Comparison of ENCODE assay signal across 8 cellular contexts in the genomic region with DNA sequence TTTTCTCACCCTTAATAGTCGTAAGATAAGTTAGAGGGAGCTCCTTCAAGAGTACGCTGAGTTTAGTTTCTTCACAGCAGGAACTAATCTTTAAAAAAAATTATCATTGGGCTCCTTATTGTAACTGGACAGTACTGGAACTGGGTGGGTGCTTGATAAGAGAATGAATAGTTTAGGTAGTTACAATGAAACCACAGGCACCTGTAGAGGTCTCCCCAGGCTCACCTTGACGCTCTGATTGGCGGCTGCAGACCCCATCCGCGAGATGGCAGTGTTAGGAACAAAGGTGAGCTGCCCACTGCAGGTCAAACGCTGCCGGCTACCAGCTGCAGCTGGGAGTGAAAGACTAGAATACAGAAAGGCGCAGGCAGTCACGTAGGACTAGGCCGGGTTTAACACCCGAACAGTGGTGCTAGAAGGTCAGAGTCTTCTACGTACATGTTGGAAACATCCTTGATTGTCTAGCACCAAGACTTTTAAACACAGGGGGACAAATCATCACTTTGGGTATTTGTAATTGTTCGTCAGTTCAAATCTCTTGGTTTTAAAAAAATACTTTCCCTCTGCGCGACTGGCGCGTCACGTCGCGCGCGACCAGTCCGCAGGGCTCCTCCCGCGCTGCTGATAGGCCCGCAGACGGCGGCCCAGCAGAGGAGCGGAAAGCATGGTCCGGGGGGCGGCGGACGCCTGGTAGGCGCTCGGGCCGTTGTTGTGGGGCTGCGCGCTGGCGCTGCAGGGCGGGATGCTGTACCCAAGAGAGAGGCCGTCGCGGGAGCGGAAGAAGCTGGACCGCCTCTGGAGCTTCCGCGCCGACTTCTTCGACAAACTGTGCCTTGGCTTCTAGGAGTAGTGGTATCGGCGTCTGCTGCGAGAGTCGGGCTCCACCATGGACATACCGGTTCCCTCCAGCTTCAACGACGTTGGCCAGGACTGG. TPM values are rescaled to one million over a fixed set of nuclear protein-coding genes. Genes with fewer than 3 reads are reported as not detected.
A peak's percentile ranks its signal among the peaks of the same experiment; 100 is the strongest.
DNase-seq lines count a peak whose midpoint lies in the region; ATAC-seq and TF ChIP-seq lines count a peak whose summit lies in the region.

No MANE protein-coding gene starts in this region.

- H3K27ac Mint-ChIP-seq in immature natural killer cell = peak overlapping the region; percentile 88 to 98 (median 94)

- H3K4me1 ChIP-seq in HCT116 (ENCODE audit: control insufficient read depth in 1 of 2, insufficient read depth in 2 of 2, low read length in 2 of 2) (no peaks in the 10 kb centered on the region), mammary epithelial cell (ENCODE audit: insufficient read depth, low read length) (peaks cover 8% of the 10 kb centered on the region)

- in situ Hi-C loops in mammary epithelial cell (cut with MboI; ENCODE audit: low sequenced_read_pairs in 2 of 2) = no loop called here

- POLR2A ChIA-PET in HCT116 (lab: Charles Lee) = no interaction called here

- H3K9ac ChIP-seq in HCT116 (ENCODE audit: low read length) (no peak overlapping the region), mammary epithelial cell (ENCODE audit: insufficient read depth, low read length) (no peak overlapping the region)

- no peak for TF ChIP-seq POLR2A in HCT116 (IDR thresholded peaks at IDR 0.05; ENCODE audit: borderline replicate concordance, extremely low read depth, insufficient read depth, insufficient read length)

- peak; percentile 76 for ATAC-seq in HCT116

- H3K79me2 ChIP-seq in HCT116 (ENCODE audit: insufficient read depth, low read length) = no peaks in the 10 kb centered on the region
- H3K79me2 ChIP-seq in mammary epithelial cell (ENCODE audit: insufficient read depth, low read length) = no peaks in the 10 kb centered on the region

- CTCF ChIA-PET in HCT116 (lab: Charles Lee) = no interaction called here
- CTCF ChIA-PET in mammary epithelial cell (lab: Charles Lee; ENCODE audit: low non-redundant PET) = interaction anchor here (0.6 kb wide), 1 partner anchor 222 kb away, joined by 3 read pairs; a partner anchor contains a TSS

- H3K9me3 Mint-ChIP-seq in immature natural killer cell = no peaks in the 10 kb centered on the region

- H2AFZ ChIP-seq in HCT116 (ENCODE audit: low read depth, low read length, poor library complexity, severe bottlenecking) (no peak overlapping the region), mammary epithelial cell (ENCODE audit: low read depth, low read length) (peak overlapping the region; percentile 95)

- H3K27me3 ChIP-seq in HCT116 (ENCODE audit: insufficient read depth, low read length) (no peaks in the 10 kb centered on the region), mammary epithelial cell (ENCODE audit: insufficient read depth, low read length) (no peaks in the 10 kb centered on the region)

- H3K36me3 ChIP-seq in HCT116 (ENCODE audit: control insufficient read depth in 1 of 2, insufficient read depth in 2 of 2, low read length in 2 of 2) = peaks cover 0 to 3% of the 10 kb centered on the region in 2 experiments; a peak in 1 of 4 replicates
- H3K36me3 ChIP-seq in mammary epithelial cell (ENCODE audit: insufficient read depth, low read length) = peaks cover 3% of the 10 kb centered on the region

- H3K4me1 Mint-ChIP-seq in immature natural killer cell = peaks cover 18 to 26% of the 10 kb centered on the region in 2 donors

- dilution Hi-C loops in mammary epithelial cell (cut with HindIII; ENCODE audit: low sequenced_read_pairs) = no loop called here

- peaks cover 2 to 9% (median 8%) of the 10 kb centered on the region in 3 donors for H3K27me3 Mint-ChIP-seq in immature natural killer cell (ENCODE audit: low read depth in 3 of 3)

- H3K27ac ChIP-seq in HCT116 (ENCODE audit: low read depth, low read length) = no peak overlapping the region
- peak overlapping the region; percentile 75 for H3K27ac ChIP-seq in VCaP
- H3K27ac ChIP-seq in mammary epithelial cell (ENCODE audit: insufficient read depth, low read depth, low read length) = no peak overlapping the region

- TF ChIP-seq RAD21 in HCT116 (IDR thresholded peaks at IDR 0.05; ENCODE audit: low read depth) = peak; percentile 50

- no peaks in the 10 kb centered on the region for H4K20me1 ChIP-seq in HCT116 (ENCODE audit: insufficient read depth)
- no peaks in the 10 kb centered on the region for H4K20me1 ChIP-seq in mammary epithelial cell (ENCODE audit: insufficient read depth, low read length)

- TF ChIP-seq CTCF in HCT116 (IDR thresholded peaks at IDR 0.05 in 2 of 3, conservative IDR thresholded peaks at IDR 0.05 in 1 of 3; ENCODE audit: borderline replicate concordance in 1 of 3, insufficient read depth in 1 of 3, low read depth in 2 of 3, low read length in 2 of 3) (peak; percentile 20 to 73 (median 35); a peak in 5 of 6 replicates), VCaP (conservative IDR thresholded peaks at IDR 0.05) (peak; percentile 93), mammary epithelial cell (conservative IDR thresholded peaks at IDR 0.05 in 1 of 2, IDR thresholded peaks at IDR 0.05 in 1 of 2; ENCODE audit: extremely low read depth in 1 of 2, insufficient read depth in 1 of 2, low read depth in 1 of 2, low read length in 2 of 2) (peak; percentile 43 to 71)

- no peak overlapping the region for H3K4me2 ChIP-seq in HCT116 (ENCODE audit: low read length)
- peak overlapping the region; percentile 88 for H3K4me2 ChIP-seq in mammary epithelial cell (ENCODE audit: insufficient read depth, low read depth, low read length)

- RAD21 ChIA-PET in HCT116 (lab: Charles Lee; ENCODE audit: low non-redundant PET in 1 of 2, low total read pairs in 2 of 2, uncharacterized antibody in 2 of 2, unreplicated experiment in 2 of 2) = no interaction called here

- H3K9me3 ChIP-seq in HCT116 (ENCODE audit: control insufficient read depth in 1 of 2, insufficient read depth in 1 of 2, low read depth in 1 of 2, low read length in 2 of 2) (no peaks in the 10 kb centered on the region), mammary epithelial cell (replicated peaks; ENCODE audit: insufficient read depth, low read length) (no peaks in the 10 kb centered on the region)

- no peaks in the 10 kb centered on the region for H3K9me2 ChIP-seq in HCT116 (ENCODE audit: insufficient read depth)

- H3K36me3 Mint-ChIP-seq in immature natural killer cell = peaks cover 0 to 4% (median 0%) of the 10 kb centered on the region in 3 donors

- 3% methylated on average over 41 of the region's 57 CpGs for WGBS in mammary epithelial cell (ENCODE audit: low coverage, missing lambda C conversion rate)

- intact Hi-C loops in HCT116 (cut with micrococcal nuclease) (no loop called here), mammary epithelial cell (cut with micrococcal nuclease) (loop anchor here (10.0 kb wide), 1 partner anchor 346 kb away; a partner anchor contains a TSS)

- peak overlapping the region; percentile 88 to 94 (median 91) for H3K4me3 Mint-ChIP-seq in immature natural killer cell

- H3K4me3 ChIP-seq in HCT116 (replicated peaks in 1 of 2; ENCODE audit: low read depth in 1 of 2, low read length in 2 of 2) (no peak overlapping the region), mammary epithelial cell (replicated peaks in 1 of 3; ENCODE audit: insufficient read depth in 1 of 3, low read depth in 2 of 3, low read length in 3 of 3) (peak overlapping the region; percentile 49 to 73 (median 52))

- no TSS peak for BruUV-seq in HCT116 (replicated peaks; lab: Mats Ljungman, UMichigan)
- no TSS peak for BruUV-seq in mammary epithelial cell (replicated peaks; lab: Mats Ljungman, UMichigan)

- peak; percentile 22 for DNase-seq in GM04504 (ENCODE audit: low read depth)
- no peak for DNase-seq in HCT116 (ENCODE audit: low read depth, low spot score)
- DNase-seq in NCI-H1105 treated with DMSO at 0.1 percent for 48 hours (lab: John Stamatoyannopoulos, UW) = peak; percentile 90
- DNase-seq in mammary epithelial cell = peak; percentile 73
- peak; percentile 72 to 79 (median 73) for DNase-seq in immature natural killer cell
- DNase-seq in smooth muscle cell of the brain vasculature (ENCODE audit: low read depth, low spot score) = peak; percentile 13
- no peak for DNase-seq in H4 (ENCODE audit: low spot score)

TF ChIP-seq in HCT116, 20 proteins besides CTCF, POLR2A, EP300 and RAD21 (continues in another document):
- TF ChIP-seq, protein P1, sequence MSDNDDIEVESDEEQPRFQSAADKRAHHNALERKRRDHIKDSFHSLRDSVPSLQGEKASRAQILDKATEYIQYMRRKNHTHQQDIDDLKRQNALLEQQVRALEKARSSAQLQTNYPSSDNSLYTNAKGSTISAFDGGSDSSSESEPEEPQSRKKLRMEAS (IDR thresholded peaks at IDR 0.05) = no peak
- no peak for TF ChIP-seq EZH2phosphoT487 (IDR thresholded peaks at IDR 0.05; ENCODE audit: borderline replicate concordance)
- TF ChIP-seq SRF (IDR thresholded peaks at IDR 0.05; ENCODE audit: low read depth) = no peak
- TF ChIP-seq, protein P2, sequence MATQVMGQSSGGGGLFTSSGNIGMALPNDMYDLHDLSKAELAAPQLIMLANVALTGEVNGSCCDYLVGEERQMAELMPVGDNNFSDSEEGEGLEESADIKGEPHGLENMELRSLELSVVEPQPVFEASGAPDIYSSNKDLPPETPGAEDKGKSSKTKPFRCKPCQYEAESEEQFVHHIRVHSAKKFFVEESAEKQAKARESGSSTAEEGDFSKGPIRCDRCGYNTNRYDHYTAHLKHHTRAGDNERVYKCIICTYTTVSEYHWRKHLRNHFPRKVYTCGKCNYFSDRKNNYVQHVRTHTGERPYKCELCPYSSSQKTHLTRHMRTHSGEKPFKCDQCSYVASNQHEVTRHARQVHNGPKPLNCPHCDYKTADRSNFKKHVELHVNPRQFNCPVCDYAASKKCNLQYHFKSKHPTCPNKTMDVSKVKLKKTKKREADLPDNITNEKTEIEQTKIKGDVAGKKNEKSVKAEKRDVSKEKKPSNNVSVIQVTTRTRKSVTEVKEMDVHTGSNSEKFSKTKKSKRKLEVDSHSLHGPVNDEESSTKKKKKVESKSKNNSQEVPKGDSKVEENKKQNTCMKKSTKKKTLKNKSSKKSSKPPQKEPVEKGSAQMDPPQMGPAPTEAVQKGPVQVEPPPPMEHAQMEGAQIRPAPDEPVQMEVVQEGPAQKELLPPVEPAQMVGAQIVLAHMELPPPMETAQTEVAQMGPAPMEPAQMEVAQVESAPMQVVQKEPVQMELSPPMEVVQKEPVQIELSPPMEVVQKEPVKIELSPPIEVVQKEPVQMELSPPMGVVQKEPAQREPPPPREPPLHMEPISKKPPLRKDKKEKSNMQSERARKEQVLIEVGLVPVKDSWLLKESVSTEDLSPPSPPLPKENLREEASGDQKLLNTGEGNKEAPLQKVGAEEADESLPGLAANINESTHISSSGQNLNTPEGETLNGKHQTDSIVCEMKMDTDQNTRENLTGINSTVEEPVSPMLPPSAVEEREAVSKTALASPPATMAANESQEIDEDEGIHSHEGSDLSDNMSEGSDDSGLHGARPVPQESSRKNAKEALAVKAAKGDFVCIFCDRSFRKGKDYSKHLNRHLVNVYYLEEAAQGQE (IDR thresholded peaks at IDR 0.05; ENCODE audit: low read depth) = no peak

RNA-seq across cellular contexts. Expression of a gene that starts 45.6 kb away (rescaled TPM):
- total RNA-seq in HCT116 (2021; ENCODE audit: unreplicated experiment) = 61.2 TPM
- polyA plus RNA-seq in HCT116 (2012) = 16.6 and 24.4 TPM in 2 replicates
- total RNA-seq in mammary epithelial cell = 10 to 100 TPM; 32.2 to 36.4 TPM
- 11.8 TPM for polyA plus RNA-seq in mammary epithelial cell
- 26.7 TPM for polyA minus RNA-seq in mammary epithelial cell
- polyA plus RNA-seq in immature natural killer cell = 10 to 100 TPM; 18.7 to 34.9 (median 20.1) TPM
- 27.8 and 31.6 TPM in 2 replicates for total RNA-seq in H4 (2014; rRNA removed; shearing (Covaris generic))

Comparison
In these comparisons a context has a peak if more than half of its experiments do, and no peak if none do; other contexts are left out.
1. DNase-seq: peak in GM04504 (single experiment), NCI-H1105 treated with DMSO at 0.1 percent for 48 hours (single experiment), mammary epithelial cell (single experiment), immature natural killer cell (3 of 3) and smooth muscle cell of the brain vasculature (single experiment); none in HCT116 (single experiment) and H4 (single experiment).
2. H3K4me3 ChIP-seq: peak in mammary epithelial cell (3 of 3); none in HCT116 (0 of 2).
3. CTCF ChIP-seq: peak in every context shown above with its lines; median percentile 93 in VCaP; 57 in mammary epithelial cell; 35 in HCT116.